Comparison of ENCODE assay signal across 24 cellular contexts in genomic region chr4:53913771-53914170, GRCh38.
"Had no signal": no experiment of that assay in that cellular context is flagged by ENCODE, and none has a peak within 500 bp of the region (broad histone marks: within the 10 kb centered on the region; RNA-seq: fewer than 3 reads in every experiment).

No MANE protein-coding gene starts in this region.

- H3K27me3 ChIP-seq: adrenal gland, body of pancreas, left lung, ovary, suprapubic skin had no signal

- H3K4me3 Mint-ChIP-seq: activated naive CD4-positive, alpha-beta T cell treated with anti-CD3 and anti-CD28 coated beads for 36 hours; activated naive CD8-positive, alpha-beta T cell treated with anti-CD3 and anti-CD28 coated beads for 36 hours; natural killer cell treated with Interleukin-12 subunit alpha and Interleukin-12 subunit beta and Interleukin-15 and Interleukin-18, amount 100 ng/mL, for 72 hours; stimulated activated naive B cell treated with anti-CD40 and anti-IgM and Interleukin-4, amounts not matched to agents 10 μg/mL and 1 μg/mL and 100 μg/mL, for 72 hours; T-cell had no signal

- H3K4me3 ChIP-seq: adrenal gland, body of pancreas, coronary artery, dorsolateral prefrontal cortex, left lung, lower lobe of right lung, mucosa of descending colon, ovary, skin epidermis, suprapubic skin, tibial artery had no signal

- H3K27ac ChIP-seq: adrenal gland, body of pancreas, dorsolateral prefrontal cortex, ovary, suprapubic skin, tibial artery had no signal

- H3K9me3 Mint-ChIP-seq: activated naive CD4-positive, alpha-beta T cell treated with anti-CD3 and anti-CD28 coated beads for 36 hours; activated naive CD8-positive, alpha-beta T cell treated with anti-CD3 and anti-CD28 coated beads for 36 hours; stimulated activated naive B cell treated with anti-CD40 and anti-IgM and Interleukin-4, amounts not matched to agents 10 μg/mL and 1 μg/mL and 100 μg/mL, for 72 hours; T-cell had no signal

- H3K36me3 ChIP-seq: adrenal gland, left lung, lower lobe of right lung, ovary, suprapubic skin, tibial artery had no signal

- H3K27ac Mint-ChIP-seq: activated naive CD4-positive, alpha-beta T cell treated with anti-CD3 and anti-CD28 coated beads for 36 hours; activated naive CD8-positive, alpha-beta T cell treated with anti-CD3 and anti-CD28 coated beads for 36 hours; natural killer cell treated with Interleukin-12 subunit alpha and Interleukin-12 subunit beta and Interleukin-15 and Interleukin-18, amount 100 ng/mL, for 72 hours; progenitor cell of endocrine pancreas; stimulated activated naive B cell treated with anti-CD40 and anti-IgM and Interleukin-4, amounts not matched to agents 10 μg/mL and 1 μg/mL and 100 μg/mL, for 72 hours; T-cell had no signal

- H3K9me3 ChIP-seq: adrenal gland, body of pancreas, left lung, lower lobe of right lung, mucosa of descending colon, ovary, suprapubic skin, tibial artery had no signal

- ATAC-seq: body of pancreas; sciatic nerve; stimulated activated naive B cell treated with anti-CD40 and anti-IgM and Interleukin-4, amounts not matched to agents 10 μg/mL and 1 μg/mL and 100 μg/mL, for 72 hours; T-cell had no signal

- H3K36me3 Mint-ChIP-seq: activated naive CD8-positive, alpha-beta T cell treated with anti-CD3 and anti-CD28 coated beads for 36 hours; natural killer cell treated with Interleukin-12 subunit alpha and Interleukin-12 subunit beta and Interleukin-15 and Interleukin-18, amount 100 ng/mL, for 72 hours; stimulated activated naive B cell treated with anti-CD40 and anti-IgM and Interleukin-4, amounts not matched to agents 10 μg/mL and 1 μg/mL and 100 μg/mL, for 72 hours; T-cell had no signal

- DNase-seq: activated CD4-positive, alpha-beta T cell treated with anti-CD3 and anti-CD28 coated beads for 4 hours; activated CD4-positive, alpha-beta T cell treated with anti-CD3 and anti-CD28 coated beads, Interleukin-2, amount 50 U/mL, for 4 hours; activated CD4-positive, CD25-positive, alpha-beta regulatory T cell; activated effector memory CD4-positive, alpha-beta T cell treated with anti-CD3 and anti-CD28 coated beads, Interleukin-2, amount 50 U/mL, for 16 hours; activated naive CD8-positive, alpha-beta T cell treated with anti-CD3 and anti-CD28 coated beads for 36 hours; dorsolateral prefrontal cortex; effector memory CD4-positive, alpha-beta T cell; mucosa of descending colon; ovary; retina; stimulated activated naive B cell treated with anti-CD40 and anti-IgM and Interleukin-4, amounts not matched to agents 10 μg/mL and 1 μg/mL and 100 μg/mL, for 72 hours had no signal
